14 cellular contexts compared by ENCODE assay signal in the genomic region with DNA sequence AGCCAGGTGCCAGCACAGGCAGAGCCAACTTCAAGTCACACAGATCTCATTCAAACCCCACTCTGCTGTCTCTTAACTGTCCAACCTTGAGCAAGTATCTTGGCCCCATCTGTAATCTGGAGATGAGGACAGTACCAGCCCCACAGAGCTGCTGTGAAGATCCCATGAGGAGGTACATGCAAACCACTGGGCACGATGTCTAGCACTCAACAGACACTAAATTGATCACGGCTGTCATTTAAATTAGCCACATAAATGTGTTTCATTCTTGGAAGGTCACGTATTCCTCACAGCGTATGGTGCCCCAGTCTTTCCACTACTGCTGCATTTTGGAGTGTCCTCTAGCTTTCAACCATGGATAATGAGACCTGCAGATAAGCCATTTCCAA.
DNase-seq lines count a peak whose midpoint lies in the region; ATAC-seq and TF ChIP-seq lines count a peak whose summit lies in the region.
"Had no signal": no experiment of that assay in that cellular context is flagged by ENCODE, and none has a peak within 500 bp of the region (broad histone marks: within the 10 kb centered on the region; RNA-seq: fewer than 3 reads in every experiment).

No MANE protein-coding gene starts in this region.

- H3F3A ChIP-seq in smooth muscle cell (ENCODE audit: low read depth), result no peaks in the 10 kb centered on the region

- H3K36me3 Mint-ChIP-seq in activated T-helper 1 cell treated with anti-CD3 and anti-CD28 coated beads, Interleukin-12 subunit alpha, Interleukin-12 subunit beta, Interleukin-2, Interleukin-4 antibody, amounts not matched to agents 30 ng/mL and 10 ng/mL and 1 ng/mL, durations not matched to agents 14 hours and 24 hours and 36 hours (ENCODE audit: low read depth), result peaks cover 22% of the 10 kb centered on the region
- H3K36me3 Mint-ChIP-seq in natural killer cell, result no peaks in the 10 kb centered on the region
- H3K36me3 Mint-ChIP-seq: type B pancreatic cell had no signal

- DNase-seq in GM12865 (ENCODE audit: low read depth) (no peak), natural killer cell (no peak), smooth muscle cell (lab: John Stamatoyannopoulos, UW; ENCODE audit: unreplicated experiment) (no peak), mucosa of descending colon (no peak)
- DNase-seq in activated T-helper 1 cell treated with anti-CD3 and anti-CD28 coated beads, Interleukin-12 subunit alpha, Interleukin-12 subunit beta, Interleukin-2, Interleukin-4 antibody, amounts not matched to agents 30 ng/mL and 10 ng/mL and 1 ng/mL, durations not matched to agents 14 hours and 24 hours and 36 hours (ENCODE audit: low spot score), result no peak
- DNase-seq: activated effector memory CD4-positive, alpha-beta T cell treated with Interleukin-2 at 50 U/mL for 16 hours; brain microvascular endothelial cell; GM23248; T-cell had no signal

- ATAC-seq in natural killer cell (no peak), HG02840 (IDR thresholded peaks at IDR 0.05; ENCODE audit: low FRiP score, unreplicated experiment) (no peak), HG02884 (IDR thresholded peaks at IDR 0.05; ENCODE audit: unreplicated experiment) (no peak), mucosa of descending colon (no peak)
- ATAC-seq: naive thymus-derived CD4-positive, alpha-beta T cell had no signal

- H3K9ac ChIP-seq in BLaER1 (peak overlapping the region; percentile 32; the same call in 1 of the 2 replicates), smooth muscle cell (ENCODE audit: low read depth) (no peak overlapping the region)
- H3K9ac ChIP-seq: GM23248 had no signal

- H3K4me1 ChIP-seq in BLaER1 (peaks cover 74% of the 10 kb centered on the region), smooth muscle cell (ENCODE audit: low read depth) (no peaks in the 10 kb centered on the region), mucosa of descending colon (ENCODE audit: low read depth) (peaks cover 14% of the 10 kb centered on the region)

- H3K27ac ChIP-seq in BLaER1 (peak overlapping the region; percentile 81), smooth muscle cell (ENCODE audit: low read depth) (no peak overlapping the region)
- H3K27ac ChIP-seq: brain microvascular endothelial cell, GM23248 had no signal

- no peak overlapping the region for H3K4me3 ChIP-seq in BLaER1
- H3K4me3 ChIP-seq in GM12865 (ENCODE audit: low read depth, low read length), result peak overlapping the region; percentile 6
- H3K4me3 ChIP-seq in smooth muscle cell, result no peak overlapping the region
- no peak overlapping the region for H3K4me3 ChIP-seq in mucosa of descending colon
- H3K4me3 ChIP-seq: GM23248 had no signal

- H3K36me3 ChIP-seq in BLaER1 (0 out of 2 replicates have a peak, but pooled peaks cover 7% of the 10 kb centered on the region), smooth muscle cell (ENCODE audit: low read depth) (no peaks in the 10 kb centered on the region), mucosa of descending colon (ENCODE audit: low read depth) (no peaks in the 10 kb centered on the region)
- H3K36me3 ChIP-seq: brain microvascular endothelial cell had no signal

- H3K4me1 Mint-ChIP-seq in activated T-helper 1 cell treated with anti-CD3 and anti-CD28 coated beads, Interleukin-12 subunit alpha, Interleukin-12 subunit beta, Interleukin-2, Interleukin-4 antibody, amounts not matched to agents 30 ng/mL and 10 ng/mL and 1 ng/mL, durations not matched to agents 14 hours and 24 hours and 36 hours (ENCODE audit: low read depth), result peaks cover 59% of the 10 kb centered on the region
- peaks cover 63 to 81% of the 10 kb centered on the region in 2 donors for H3K4me1 Mint-ChIP-seq in natural killer cell

- H3K27ac Mint-ChIP-seq in activated T-helper 1 cell treated with anti-CD3 and anti-CD28 coated beads, Interleukin-12 subunit alpha, Interleukin-12 subunit beta, Interleukin-2, Interleukin-4 antibody, amounts not matched to agents 30 ng/mL and 10 ng/mL and 1 ng/mL, durations not matched to agents 14 hours and 24 hours and 36 hours, result peak overlapping the region; percentile 95
- peak overlapping the region; percentile 88 to 94 for H3K27ac Mint-ChIP-seq in natural killer cell
- H3K27ac Mint-ChIP-seq: type B pancreatic cell had no signal

- 97% methylated on average over 4 of the region's 4 CpGs for WGBS in smooth muscle cell (ENCODE audit: low lambda C conversion rate)

- H3K27me3 Mint-ChIP-seq in activated T-helper 1 cell treated with anti-CD3 and anti-CD28 coated beads, Interleukin-12 subunit alpha, Interleukin-12 subunit beta, Interleukin-2, Interleukin-4 antibody, amounts not matched to agents 30 ng/mL and 10 ng/mL and 1 ng/mL, durations not matched to agents 14 hours and 24 hours and 36 hours (ENCODE audit: insufficient read depth), result no peaks in the 10 kb centered on the region
- H3K27me3 Mint-ChIP-seq in natural killer cell (ENCODE audit: low read depth in 2 of 2), result no peaks in the 10 kb centered on the region
- H3K27me3 Mint-ChIP-seq: T-cell, type B pancreatic cell had no signal

- H3K27me3 ChIP-seq in BLaER1, result no peaks in the 10 kb centered on the region
- H3K27me3 ChIP-seq in smooth muscle cell (ENCODE audit: low read depth), result no peaks in the 10 kb centered on the region
- H3K27me3 ChIP-seq: brain microvascular endothelial cell had no signal

- intact Hi-C loops in activated T-helper 1 cell treated with anti-CD3 and anti-CD28 coated beads, Interleukin-12 subunit alpha, Interleukin-12 subunit beta, Interleukin-2, Interleukin-4 antibody, amounts not matched to agents 30 ng/mL and 10 ng/mL and 1 ng/mL, durations not matched to agents 14 hours and 24 hours and 36 hours (cut with micrococcal nuclease), result loop anchor here (2.0 to 10.0 kb wide), 3 partner anchors 33 to 529 kb away; no protein-coding TSS in a partner anchor
- intact Hi-C loops in natural killer cell (cut with micrococcal nuclease), result no loop called here
- intact Hi-C loops in mucosa of descending colon (cut with DNase I, micrococcal nuclease), result no loop called here

- H2AFZ ChIP-seq in smooth muscle cell (ENCODE audit: low read depth), result no peak overlapping the region
- H2AFZ ChIP-seq: GM23248 had no signal

- peaks cover 28% of the 10 kb centered on the region for H3K9me3 Mint-ChIP-seq in activated T-helper 1 cell treated with anti-CD3 and anti-CD28 coated beads, Interleukin-12 subunit alpha, Interleukin-12 subunit beta, Interleukin-2, Interleukin-4 antibody, amounts not matched to agents 30 ng/mL and 10 ng/mL and 1 ng/mL, durations not matched to agents 14 hours and 24 hours and 36 hours
- H3K9me3 Mint-ChIP-seq in natural killer cell, result no peaks in the 10 kb centered on the region

- no peak for TF ChIP-seq CTCF in GM12865 (IDR thresholded peaks at IDR 0.05; ENCODE audit: insufficient read depth, low read depth, low read length, missing control alignments)
- no peak for TF ChIP-seq CTCF in natural killer cell (IDR thresholded peaks at IDR 0.05)
- no peak for TF ChIP-seq CTCF in smooth muscle cell (IDR thresholded peaks at IDR 0.05; ENCODE audit: borderline replicate concordance, insufficient read depth, poor library complexity, severe bottlenecking)
- TF ChIP-seq CTCF in mucosa of descending colon (IDR thresholded peaks at IDR 0.05), result no peak

- no peaks in the 10 kb centered on the region for H3K79me2 ChIP-seq in smooth muscle cell (ENCODE audit: low read depth)

- peak overlapping the region; percentile 35 for H3K4me3 Mint-ChIP-seq in activated T-helper 1 cell treated with anti-CD3 and anti-CD28 coated beads, Interleukin-12 subunit alpha, Interleukin-12 subunit beta, Interleukin-2, Interleukin-4 antibody, amounts not matched to agents 30 ng/mL and 10 ng/mL and 1 ng/mL, durations not matched to agents 14 hours and 24 hours and 36 hours
- H3K4me3 Mint-ChIP-seq in natural killer cell, result peak overlapping the region; percentile 68
- H3K4me3 Mint-ChIP-seq: type B pancreatic cell had no signal

- H3K4me2 ChIP-seq in BLaER1 (peak overlapping the region; percentile 86), smooth muscle cell (no peak overlapping the region)

- H3K9me3 ChIP-seq in BLaER1 (peaks cover 36% of the 10 kb centered on the region), smooth muscle cell (replicated peaks; ENCODE audit: low read depth) (no peaks in the 10 kb centered on the region), mucosa of descending colon (no peaks in the 10 kb centered on the region)

- no peaks in the 10 kb centered on the region for H4K20me1 ChIP-seq in BLaER1
- no peaks in the 10 kb centered on the region for H4K20me1 ChIP-seq in smooth muscle cell (ENCODE audit: low read depth)
